In genomic region chr16:81723098-81723723, GRCh38 we compare ENCODE assay signal across 8 cellular contexts. TPM values are rescaled to one million over a fixed set of nuclear protein-coding genes. Genes with fewer than 3 reads are reported as not detected.
DNase-seq lines count a peak whose midpoint lies in the region; ATAC-seq and TF ChIP-seq lines count a peak whose summit lies in the region.

No MANE protein-coding gene starts in this region.

- peaks cover 23% of the 10 kb centered on the region for H3K4me1 Mint-ChIP-seq in brain
- peaks cover 4 to 7% of the 10 kb centered on the region in 2 donors for H3K4me1 Mint-ChIP-seq in stimulated activated naive B cell treated with anti-CD40 and anti-IgM and Interleukin-4, amounts not matched to agents 10 μg/mL and 1 μg/mL and 100 μg/mL, for 72 hours

- peak; percentile 71 for ATAC-seq in HG02588 (IDR thresholded peaks at IDR 0.05; ENCODE audit: unreplicated experiment)
- ATAC-seq in stimulated activated naive B cell treated with anti-CD40 and anti-IgM and Interleukin-4, amounts not matched to agents 10 μg/mL and 1 μg/mL and 100 μg/mL, for 72 hours (replicated peaks): peak; percentile 97

- H3K27ac ChIP-seq in 22Rv1: no peak overlapping the region

- H3K27ac Mint-ChIP-seq in brain: peak overlapping the region in 3 of 5 experiments; percentile 70 to 74 (median 72)
- H3K27ac Mint-ChIP-seq in stimulated activated naive B cell treated with anti-CD40 and anti-IgM and Interleukin-4, amounts not matched to agents 10 μg/mL and 1 μg/mL and 100 μg/mL, for 72 hours: no peak overlapping the region

- TF ChIP-seq CTCF in 22Rv1 (IDR thresholded peaks at IDR 0.05) (peak; percentile 78), brain (conservative IDR thresholded peaks at IDR 0.05) (peak; percentile 87 to 91)

- H3K36me3 Mint-ChIP-seq in brain: no peaks in the 10 kb centered on the region
- H3K36me3 Mint-ChIP-seq in stimulated activated naive B cell treated with anti-CD40 and anti-IgM and Interleukin-4, amounts not matched to agents 10 μg/mL and 1 μg/mL and 100 μg/mL, for 72 hours: peaks cover 0 to 5% of the 10 kb centered on the region in 2 donors

- no peaks in the 10 kb centered on the region for H3K27me3 Mint-ChIP-seq in brain
- H3K27me3 Mint-ChIP-seq in stimulated activated naive B cell treated with anti-CD40 and anti-IgM and Interleukin-4, amounts not matched to agents 10 μg/mL and 1 μg/mL and 100 μg/mL, for 72 hours: no peaks in the 10 kb centered on the region

- DNase-seq in GM03348 (ENCODE audit: low spot score): peak; percentile 84
- peak; percentile 82 for DNase-seq in NCI-H1092 treated with DMSO at 0.1 percent for 48 hours (lab: John Stamatoyannopoulos, UW)
- peak; percentile 85 to 91 for DNase-seq in SHP77 (lab: John Stamatoyannopoulos, UW)
- DNase-seq in iris pigment epithelial cell (ENCODE audit: low read depth): peak; percentile 80
- DNase-seq in stimulated activated naive B cell treated with anti-CD40 and anti-IgM and Interleukin-4, amounts not matched to agents 10 μg/mL and 1 μg/mL and 100 μg/mL, for 72 hours: no peak

- peaks cover 0 to 2% (median 0%) of the 10 kb centered on the region in 5 experiments for H3K9me3 Mint-ChIP-seq in brain
- H3K9me3 Mint-ChIP-seq in stimulated activated naive B cell treated with anti-CD40 and anti-IgM and Interleukin-4, amounts not matched to agents 10 μg/mL and 1 μg/mL and 100 μg/mL, for 72 hours: peaks cover 5 to 13% of the 10 kb centered on the region in 2 donors

- H3K4me3 Mint-ChIP-seq in brain: peak overlapping the region in 1 of 5 experiments; percentile 2
- H3K4me3 Mint-ChIP-seq in stimulated activated naive B cell treated with anti-CD40 and anti-IgM and Interleukin-4, amounts not matched to agents 10 μg/mL and 1 μg/mL and 100 μg/mL, for 72 hours: no peak overlapping the region

RNA-seq across cellular contexts. Expression of gene PLCG2, which starts 55.9 kb away (rescaled TPM):
- polyA plus RNA-seq in brain (ENCODE audit: insufficient read depth, low read depth, low replicate concordance): 6.8 TPM
